8 cellular contexts compared by ENCODE assay signal in the genomic region with DNA sequence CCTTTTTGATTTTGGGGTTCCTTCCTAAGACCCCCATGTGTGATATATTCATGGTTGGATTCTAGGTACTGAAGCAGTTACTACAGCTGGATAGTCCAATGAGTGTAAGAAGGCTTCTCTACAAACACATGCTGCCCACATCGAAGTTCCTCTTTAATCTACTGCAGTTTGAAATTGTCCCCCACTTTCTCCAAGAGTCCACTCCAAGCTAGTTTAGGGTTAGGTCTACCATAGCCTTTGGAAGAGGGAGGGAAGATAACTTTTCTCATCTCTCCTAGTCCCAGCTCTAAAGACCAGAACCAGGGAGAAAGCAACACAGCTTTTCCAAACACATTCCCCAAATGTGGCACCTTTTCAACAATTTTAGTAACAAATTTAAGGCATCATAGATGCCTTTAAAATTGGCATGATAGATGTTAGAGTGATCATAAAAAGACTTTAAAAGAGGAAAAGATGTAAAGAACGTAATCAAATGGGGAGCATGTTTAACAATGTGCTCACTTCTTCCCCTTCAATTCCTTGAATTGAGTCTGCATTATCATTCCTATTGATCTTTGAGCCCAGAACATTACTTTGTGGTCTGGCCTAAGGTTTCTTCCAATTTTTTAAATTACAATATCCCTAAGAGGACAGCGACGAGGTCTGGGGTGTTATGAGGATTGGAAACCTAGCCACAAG. TPM values are rescaled to one million over a fixed set of nuclear protein-coding genes. Genes with fewer than 3 reads are reported as not detected.
A peak's percentile ranks its signal among the peaks of the same experiment; 100 is the strongest.
DNase-seq lines count a peak whose midpoint lies in the region; ATAC-seq, FAIRE-seq and TF ChIP-seq lines count a peak whose summit lies in the region.

No MANE protein-coding gene starts in this region.

- peak overlapping the region; percentile 94 for H3K27ac ChIP-seq in 22Rv1
- H3K27ac ChIP-seq in HUES6 (ENCODE audit: low read depth, low read length) = peak overlapping the region; percentile 97; the same call in 1 of the 2 replicates
- peak overlapping the region; percentile 87 for H3K27ac ChIP-seq in K562 (ENCODE audit: extremely low read depth, low read depth, low read length)

- CTCF ChIA-PET in K562 (lab: Yijun Ruan, JAX; ENCODE audit: low intra/inter-chr PET ratio) = interaction anchor here (1.2 kb wide), 1 partner anchor 316 kb away, joined by 11 read pairs; no protein-coding TSS in a partner anchor

- peak; percentile 1; the same call in 1 of the 3 replicates for ATAC-seq in K562
- no peak for ATAC-seq in HG03135 (IDR thresholded peaks at IDR 0.05; ENCODE audit: unreplicated experiment)

- H3K9me3 ChIP-seq in HUES6 (ENCODE audit: control insufficient read depth, insufficient read depth, low read depth, low read length) = no peaks in the 10 kb centered on the region
- no peaks in the 10 kb centered on the region for H3K9me3 ChIP-seq in K562 (replicated peaks; ENCODE audit: control insufficient read depth, insufficient read depth, low read depth, low read length)
- no peaks in the 10 kb centered on the region for H3K9me3 ChIP-seq in mucosa of stomach (ENCODE audit: control insufficient read depth, low read length)

- POLR2A ChIA-PET in K562 (lab: Yijun Ruan, JAX) = interaction anchor here (0.6 to 1.7 kb wide), 11 partner anchors 8 to 331 kb away, joined by 3 to 7 read pairs (median 3); a partner anchor contains a TSS

- TSS peak; percentile 95 for BruUV-seq in K562 (replicated peaks; lab: Mats Ljungman, UMichigan)

- no peak for TF ChIP-seq CTCF in 22Rv1 (IDR thresholded peaks at IDR 0.05)
- no peak for TF ChIP-seq CTCF in K562 (IDR thresholded peaks at IDR 0.05 in 2 of 3, conservative IDR thresholded peaks at IDR 0.05 in 1 of 3; ENCODE audit: insufficient read depth in 2 of 3, low read depth in 1 of 3, low read length in 3 of 3)

- peak overlapping the region; percentile 94 for H3K4me2 ChIP-seq in K562 (ENCODE audit: insufficient read depth, low read length)

- peak; percentile 35 for FAIRE-seq in K562 (lab: Jason Lieb, UNC)

- H3K9ac ChIP-seq in HUES6 (ENCODE audit: low read length) (peak overlapping the region; percentile 94), K562 (ENCODE audit: insufficient read depth in 1 of 2, low read depth in 2 of 2, low read length in 2 of 2) (peak overlapping the region in 1 of 2 experiments; percentile 96; a peak in 2 of 4 replicates), mucosa of stomach (ENCODE audit: low read length) (peak overlapping the region; percentile 68)

- H3K4me1 ChIP-seq in HUES6 (ENCODE audit: control insufficient read depth, insufficient read depth, low read length) (peaks cover 17% of the 10 kb centered on the region), K562 (replicated peaks in 1 of 2; ENCODE audit: control insufficient read depth in 2 of 2, insufficient read depth in 2 of 2, low read length in 2 of 2) (peaks cover 8 to 18% of the 10 kb centered on the region in 2 experiments; a peak in 3 of 5 replicates), mucosa of stomach (ENCODE audit: control insufficient read depth, insufficient read depth, low read length) (peaks cover 5% of the 10 kb centered on the region)

- H3K27me3 ChIP-seq in HUES6 (ENCODE audit: control insufficient read depth, insufficient read depth, low read length) (no peaks in the 10 kb centered on the region), K562 (ENCODE audit: control insufficient read depth in 2 of 2, insufficient read depth in 2 of 2, low read length in 2 of 2) (no peaks in the 10 kb centered on the region), mucosa of stomach (ENCODE audit: control insufficient read depth, insufficient read depth, low read length) (no peaks in the 10 kb centered on the region)

- in situ Hi-C loops in K562 (cut with MboI) = no loop called here

- DNase-seq in K562 (ENCODE audit: extremely low read depth in 1 of 4, low spot score in 3 of 4) = peak in 3 of 4 experiments; percentile 23 to 57 (median 51)
- DNase-seq in superior temporal gyrus (ENCODE audit: extremely low spot score) = no peak
- no peak for DNase-seq in DMS114 treated with DMSO at 0.1 percent for 48 hours (lab: John Stamatoyannopoulos, UW; ENCODE audit: unreplicated experiment)
- DNase-seq in DMS79 treated with DMSO at 0.1 percent for 48 hours (lab: John Stamatoyannopoulos, UW) = no peak

- H3K36me3 ChIP-seq in HUES6 (ENCODE audit: control insufficient read depth, insufficient read depth, low read length) (peaks cover 20% of the 10 kb centered on the region), K562 (ENCODE audit: control insufficient read depth, insufficient read depth, low read length) (peaks cover 31% of the 10 kb centered on the region), mucosa of stomach (ENCODE audit: control insufficient read depth, insufficient read depth, low read length) (no peaks in the 10 kb centered on the region)

- TF ChIP-seq RAD21 in K562 (CRISPR knock-in tag; conservative IDR thresholded peaks at IDR 0.05 in 1 of 2, IDR thresholded peaks at IDR 0.05 in 1 of 2) = 0 out of 4 replicates have a peak, but pooled peaks of 1 of the 2 experiments have one; percentile 4

- 7% methylated on average over 4 of the region's 4 CpGs for WGBS in K562 (ENCODE audit: insufficient coverage, low coverage, missing lambda C conversion rate)

- intact Hi-C loops in K562 (cut with micrococcal nuclease) = loop anchor here (1.0 to 5.0 kb wide), 2 partner anchors 237 to 330 kb away; a partner anchor contains a TSS

- H3K4me3 ChIP-seq in HUES6 (ENCODE audit: low read depth, low read length) = peak overlapping the region; percentile 99
- H3K4me3 ChIP-seq in K562 = peak overlapping the region; percentile 66
- H3K4me3 ChIP-seq in mucosa of stomach (ENCODE audit: low read length) = no peak overlapping the region

- TF ChIP-seq POLR2A in K562 (conservative IDR thresholded peaks at IDR 0.05) = no peak

- no peaks in the 10 kb centered on the region for H3K9me1 ChIP-seq in K562 (ENCODE audit: control insufficient read depth, insufficient read depth, low read length)

- peaks cover 5% of the 10 kb centered on the region; the same call in 1 of the 2 replicates for H4K20me1 ChIP-seq in K562 (replicated peaks; ENCODE audit: control insufficient read depth, insufficient read depth, low read length)

- peaks cover 40% of the 10 kb centered on the region for H3K79me2 ChIP-seq in K562 (ENCODE audit: control insufficient read depth, insufficient read depth, low read length)

- TF ChIP-seq EP300 in K562 (IDR thresholded peaks at IDR 0.05; ENCODE audit: low read length) = 0 out of 2 replicates have a peak, but pooled peaks have one; percentile 19

- peak overlapping the region; percentile 99 for H2AFZ ChIP-seq in K562 (ENCODE audit: low read depth, low read length)

TF ChIP-seq in K562, 482 proteins besides CTCF, POLR2A, EP300 and RAD21 (continues in another document):
- TF ChIP-seq ZNF644 (tag; IDR thresholded peaks at IDR 0.05; ENCODE audit: low read depth) = 0 out of 2 replicates have a peak, but pooled peaks have one; percentile 23
- TF ChIP-seq, protein P1, sequence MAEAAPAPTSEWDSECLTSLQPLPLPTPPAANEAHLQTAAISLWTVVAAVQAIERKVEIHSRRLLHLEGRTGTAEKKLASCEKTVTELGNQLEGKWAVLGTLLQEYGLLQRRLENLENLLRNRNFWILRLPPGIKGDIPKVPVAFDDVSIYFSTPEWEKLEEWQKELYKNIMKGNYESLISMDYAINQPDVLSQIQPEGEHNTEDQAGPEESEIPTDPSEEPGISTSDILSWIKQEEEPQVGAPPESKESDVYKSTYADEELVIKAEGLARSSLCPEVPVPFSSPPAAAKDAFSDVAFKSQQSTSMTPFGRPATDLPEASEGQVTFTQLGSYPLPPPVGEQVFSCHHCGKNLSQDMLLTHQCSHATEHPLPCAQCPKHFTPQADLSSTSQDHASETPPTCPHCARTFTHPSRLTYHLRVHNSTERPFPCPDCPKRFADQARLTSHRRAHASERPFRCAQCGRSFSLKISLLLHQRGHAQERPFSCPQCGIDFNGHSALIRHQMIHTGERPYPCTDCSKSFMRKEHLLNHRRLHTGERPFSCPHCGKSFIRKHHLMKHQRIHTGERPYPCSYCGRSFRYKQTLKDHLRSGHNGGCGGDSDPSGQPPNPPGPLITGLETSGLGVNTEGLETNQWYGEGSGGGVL (CRISPR knock-in tag; IDR thresholded peaks at IDR 0.05) = no peak
- TF ChIP-seq, protein P2, sequence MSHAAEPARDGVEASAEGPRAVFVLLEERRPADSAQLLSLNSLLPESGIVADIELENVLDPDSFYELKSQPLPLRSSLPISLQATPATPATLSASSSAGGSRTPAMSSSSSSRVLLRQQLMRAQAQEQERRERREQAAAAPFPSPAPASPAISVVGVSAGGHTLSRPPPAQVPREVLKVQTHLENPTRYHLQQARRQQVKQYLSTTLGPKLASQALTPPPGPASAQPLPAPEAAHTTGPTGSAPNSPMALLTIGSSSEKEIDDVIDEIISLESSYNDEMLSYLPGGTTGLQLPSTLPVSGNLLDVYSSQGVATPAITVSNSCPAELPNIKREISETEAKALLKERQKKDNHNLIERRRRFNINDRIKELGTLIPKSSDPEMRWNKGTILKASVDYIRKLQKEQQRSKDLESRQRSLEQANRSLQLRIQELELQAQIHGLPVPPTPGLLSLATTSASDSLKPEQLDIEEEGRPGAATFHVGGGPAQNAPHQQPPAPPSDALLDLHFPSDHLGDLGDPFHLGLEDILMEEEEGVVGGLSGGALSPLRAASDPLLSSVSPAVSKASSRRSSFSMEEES (CRISPR knock-in tag; IDR thresholded peaks at IDR 0.05) = no peak
- peak; percentile 63; the same call in 1 of the 2 replicates for TF ChIP-seq ZNF589 (CRISPR knock-in tag; IDR thresholded peaks at IDR 0.05; ENCODE audit: low read depth)
- TF ChIP-seq LCOR (CRISPR knock-in tag; IDR thresholded peaks at IDR 0.05) = 0 out of 2 replicates have a peak, but pooled peaks have one; percentile 4
- TF ChIP-seq ARID1B (IDR thresholded peaks at IDR 0.05) = peak; percentile 5; the same call in 1 of the 2 replicates

RNA-seq across cellular contexts. Expression of a gene that starts 1.0 kb away (rescaled TPM):
- 64.7 and 140 TPM in 2 replicates for total RNA-seq in K562 (2011; cell fraction: chromatin; rRNA removed; ENCODE audit: low replicate concordance)
- total RNA-seq in K562 (2011; cell fraction: nucleolus; rRNA removed) = 34.7 and 43.2 TPM in 2 replicates
- 35.2 and 47.5 TPM in 2 replicates for total RNA-seq in K562 (2011; cell fraction: nucleoplasm; rRNA removed)
- total RNA-seq in K562 (2014; rRNA removed) = 79.6 and 95.1 TPM in 2 replicates
- total RNA-seq in K562 (2014; rRNA removed; fragmentation: Illumina TruSeq; extraction: Trizol) = 125 and 135 TPM in 2 replicates
- total RNA-seq in K562 (2015; rRNA removed; fragmentation: Illumina TruSeq; extraction: Trizol) = 101 and 108 TPM in 2 replicates
- total RNA-seq in K562 (2021) = 101 and 107 TPM in 2 replicates
- 54.6 and 65.9 TPM in 2 replicates for polyA plus RNA-seq in K562 (2011; rRNA removed)
- 17.0 and 30.4 TPM in 2 replicates for polyA plus RNA-seq in K562 (2011; cell fraction: cytosol; rRNA removed)
- 31.9 and 42.5 TPM in 2 replicates for polyA plus RNA-seq in K562 (2011; cell fraction: nucleus; rRNA removed)
- polyA plus RNA-seq in K562 (2012) = 36.8 and 61.1 TPM in 2 replicates
- 105 and 116 TPM in 2 replicates for polyA plus RNA-seq in K562 (2014; fragmentation: Illumina TruSeq; extraction: Trizol)
- polyA plus RNA-seq in K562 (2014; fragmentation: Nextera tagmentation; extraction: Ambion mirVana) = 10 to 100 TPM; 36.0 to 83.9 TPM
- polyA plus RNA-seq in K562 (2014; rRNA removed) = 69.5 and 71.9 TPM in 2 replicates
- polyA minus RNA-seq in K562 (2011; rRNA and poly(A)+ RNA removed) = 154 and 157 TPM in 2 replicates
- 48.3 and 58.5 TPM in 2 replicates for polyA minus RNA-seq in K562 (2011; cell fraction: cytosol; rRNA and poly(A)+ RNA removed)
- polyA minus RNA-seq in K562 (2011; cell fraction: nucleus; rRNA and poly(A)+ RNA removed) = 39.0 and 66.5 TPM in 2 replicates

Comparison
In these comparisons a context has a peak if more than half of its experiments do, and no peak if none do; other contexts are left out.
1. DNase-seq: peak in K562 (3 of 4); none in superior temporal gyrus (single experiment), DMS114 treated with DMSO at 0.1 percent for 48 hours (single experiment) and DMS79 treated with DMSO at 0.1 percent for 48 hours (single experiment).
2. Peak in every context shown above with its lines, with median percentiles within 50 percentile points of each other: H3K27ac ChIP-seq.